ENCODE assay signal across 8 cellular contexts in genomic region chr5:42992035-42992570, GRCh38. TPM values are rescaled to one million over a fixed set of nuclear protein-coding genes. Genes with fewer than 3 reads are reported as not detected.
DNase-seq lines count a peak whose midpoint lies in the region; ATAC-seq lines count a peak whose summit lies in the region.

No MANE protein-coding gene starts in this region.

- peak overlapping the region; percentile 50 for H3K4me3 ChIP-seq in mesodermal cell (ENCODE audit: extremely low read depth, insufficient read depth, low read length, poor library complexity, severe bottlenecking)

- WGBS in mesodermal cell (ENCODE audit: insufficient coverage in 2 of 2), 2 experiments, result 2 to 4% methylated on average over 43 of the region's 43 CpGs

- peaks cover 24% of the 10 kb centered on the region for H3K9me3 ChIP-seq in mesodermal cell (ENCODE audit: control insufficient read depth, low read length)

- DNase-seq in NCI-H2171 treated with DMSO at 0.1 percent for 48 hours (lab: John Stamatoyannopoulos, UW) (peak; percentile 76), NCI-H446 (lab: John Stamatoyannopoulos, UW) (no peak)
- peak; percentile 53 to 56 for DNase-seq in activated CD4-positive, alpha-beta T cell treated with anti-CD3 and anti-CD28 coated beads, Interleukin-2, amount 50 U/mL, for 4 hours
- DNase-seq in effector CD4-positive, alpha-beta T cell, result peak; percentile 61
- peak; percentile 59 to 65 for DNase-seq in stimulated activated CD8-positive, alpha-beta memory T cell treated with anti-CD3 and anti-CD28 coated beads, Interleukin-15, amount 100 ng/mL, for 48 hours (ENCODE audit: low read depth in 2 of 2)

- peak overlapping the region; percentile 87 for H3K27ac ChIP-seq in mesodermal cell (ENCODE audit: low read depth, low read length, severe bottlenecking)

- no peaks in the 10 kb centered on the region for H3K36me3 ChIP-seq in mesodermal cell (ENCODE audit: control insufficient read depth, insufficient read depth, low read length)

- ATAC-seq in GM18519 (IDR thresholded peaks at IDR 0.05; ENCODE audit: low FRiP score, unreplicated experiment) (peak; percentile 33), HG02943 (IDR thresholded peaks at IDR 0.05; ENCODE audit: low read depth, unreplicated experiment) (peak; percentile 38)

- H3K4me1 ChIP-seq in mesodermal cell (ENCODE audit: control insufficient read depth, insufficient read depth, low read length, poor library complexity, severe bottlenecking), result no peaks in the 10 kb centered on the region

RNA-seq across cellular contexts. Expression of gene ANXA2R, which starts 48.0 kb away (rescaled TPM):
- 1.9 TPM for polyA plus RNA-seq in mesodermal cell (2013, experiment 1 of 2)
- polyA plus RNA-seq in mesodermal cell (2013, experiment 2 of 2), result 1.2 TPM

Comparison
In these comparisons a context has a peak if more than half of its experiments do, and no peak if none do; other contexts are left out.
1. DNase-seq: peak in NCI-H2171 treated with DMSO at 0.1 percent for 48 hours (single experiment), activated CD4-positive, alpha-beta T cell treated with anti-CD3 and anti-CD28 coated beads, Interleukin-2, amount 50 U/mL, for 4 hours (2 of 2), effector CD4-positive, alpha-beta T cell (single experiment) and stimulated activated CD8-positive, alpha-beta memory T cell treated with anti-CD3 and anti-CD28 coated beads, Interleukin-15, amount 100 ng/mL, for 48 hours (2 of 2); none in NCI-H446 (0 of 2).